Comparison of ENCODE assay signal across 21 cellular contexts in genomic region chr6:154122195-154122925, GRCh38.
"Had no signal": no experiment of that assay in that cellular context is flagged by ENCODE, and none has a peak within 500 bp of the region (broad histone marks: within the 10 kb centered on the region; RNA-seq: fewer than 3 reads in every experiment).

No MANE protein-coding gene starts in this region.

- H3K79me2 ChIP-seq: parathyroid adenoma had no signal

- H3K4me1 Mint-ChIP-seq: activated B cell treated with CpG ODN at 0.5 μM for 24 hours; activated T-helper 17 cell treated with anti-CD3 and anti-CD28 coated beads, Interleukin-2, amount 50 U/mL, for 72 hours; nephron progenitor cell had no signal

- H3K9ac ChIP-seq: parathyroid adenoma had no signal

- H3K4me3 ChIP-seq: colonic mucosa, psoas muscle, suprapubic skin had no signal

- H3K27ac Mint-ChIP-seq: activated B cell treated with CpG ODN at 0.5 μM for 24 hours; activated CD8-positive, alpha-beta T cell treated with anti-CD3 and anti-CD28 coated beads for 36 hours; activated naive CD4-positive, alpha-beta T cell treated with anti-CD3 and anti-CD28 coated beads, Interleukin-2, amount 50 U/mL, for 24 hours; activated naive CD8-positive, alpha-beta T cell treated with anti-CD3 and anti-CD28 coated beads, Interleukin-2, amount 50 U/mL, for 24 hours; activated T-helper 17 cell treated with anti-CD3 and anti-CD28 coated beads, Interleukin-2, amount 50 U/mL, for 72 hours; nephron progenitor cell; stimulated activated naive B cell treated with anti-CD40 and anti-IgM and Interleukin-4, amounts not matched to agents 10 μg/mL and 1 μg/mL and 100 μg/mL, for 72 hours; T-helper 2 cell treated with Interferon-gamma antibody and Interleukin-4, amounts not matched to agents 5 μg/mL and 100 μg/mL, for 36 hours had no signal

- H3K27me3 ChIP-seq: colonic mucosa, suprapubic skin, tibial nerve had no signal

- H3K9me3 ChIP-seq: colonic mucosa, psoas muscle, suprapubic skin, tibial nerve had no signal

- H2AFZ ChIP-seq: parathyroid adenoma had no signal

- H3K27ac ChIP-seq: colonic mucosa, parathyroid adenoma, psoas muscle, suprapubic skin had no signal

- H3K27me3 Mint-ChIP-seq: stimulated activated naive B cell treated with anti-CD40 and anti-IgM and Interleukin-4, amounts not matched to agents 10 μg/mL and 1 μg/mL and 100 μg/mL, for 72 hours had no signal

- DNase-seq: activated B cell treated with CpG ODN at 0.5 μM for 24 hours; activated CD4-positive, alpha-beta T cell treated with anti-CD3 and anti-CD28 coated beads, Interleukin-2, amount 50 U/mL, for 1 hour; activated CD8-positive, alpha-beta T cell treated with anti-CD3 and anti-CD28 coated beads for 36 hours; activated naive CD8-positive, alpha-beta T cell treated with anti-CD3 and anti-CD28 coated beads, Interleukin-2, amount 50 U/mL, for 24 hours; activated T-cell treated with anti-CD3 and anti-CD28 coated beads, Interleukin-2, amount 50 U/mL, for 4 hours; colonic mucosa; left ventricle myocardium superior; nephron progenitor cell; nucleus accumbens; psoas muscle; stimulated activated CD4-positive, alpha-beta T cell treated with anti-CD3 and anti-CD28 coated beads, Interleukin-15, amount 100 ng/mL, for 24 hours; stimulated activated CD4-positive, alpha-beta T cell treated with anti-CD3 and anti-CD28 coated beads, Interleukin-2, amount 100 ng/mL, for 24 hours; stimulated activated naive B cell treated with anti-CD40 and anti-IgM and Interleukin-4, amounts not matched to agents 10 μg/mL and 1 μg/mL and 100 μg/mL, for 72 hours; T-helper 1 cell had no signal

- H3K9me3 Mint-ChIP-seq: activated CD8-positive, alpha-beta T cell treated with anti-CD3 and anti-CD28 coated beads for 36 hours; activated naive CD4-positive, alpha-beta T cell treated with anti-CD3 and anti-CD28 coated beads, Interleukin-2, amount 50 U/mL, for 24 hours; activated naive CD8-positive, alpha-beta T cell treated with anti-CD3 and anti-CD28 coated beads, Interleukin-2, amount 50 U/mL, for 24 hours; activated T-cell treated with anti-CD3 and anti-CD28 coated beads, Interleukin-2, amount 50 U/mL, for 4 hours; activated T-helper 17 cell treated with anti-CD3 and anti-CD28 coated beads, Interleukin-2, amount 50 U/mL, for 72 hours; nephron progenitor cell; T-helper 2 cell treated with Interferon-gamma antibody and Interleukin-4, amounts not matched to agents 5 μg/mL and 100 μg/mL, for 36 hours had no signal

- H3K4me3 Mint-ChIP-seq: activated B cell treated with CpG ODN at 0.5 μM for 24 hours; activated CD8-positive, alpha-beta T cell treated with anti-CD3 and anti-CD28 coated beads for 36 hours; activated naive CD4-positive, alpha-beta T cell treated with anti-CD3 and anti-CD28 coated beads, Interleukin-2, amount 50 U/mL, for 24 hours; activated naive CD8-positive, alpha-beta T cell treated with anti-CD3 and anti-CD28 coated beads, Interleukin-2, amount 50 U/mL, for 24 hours; activated T-cell treated with anti-CD3 and anti-CD28 coated beads, Interleukin-2, amount 50 U/mL, for 4 hours; activated T-helper 17 cell treated with anti-CD3 and anti-CD28 coated beads, Interleukin-2, amount 50 U/mL, for 72 hours; nephron progenitor cell; stimulated activated naive B cell treated with anti-CD40 and anti-IgM and Interleukin-4, amounts not matched to agents 10 μg/mL and 1 μg/mL and 100 μg/mL, for 72 hours; T-helper 2 cell treated with Interferon-gamma antibody and Interleukin-4, amounts not matched to agents 5 μg/mL and 100 μg/mL, for 36 hours had no signal

- H3K36me3 ChIP-seq: colonic mucosa, suprapubic skin, tibial nerve had no signal

- H3K36me3 Mint-ChIP-seq: activated naive CD4-positive, alpha-beta T cell treated with anti-CD3 and anti-CD28 coated beads, Interleukin-2, amount 50 U/mL, for 24 hours; stimulated activated naive B cell treated with anti-CD40 and anti-IgM and Interleukin-4, amounts not matched to agents 10 μg/mL and 1 μg/mL and 100 μg/mL, for 72 hours had no signal

- H3K4me1 ChIP-seq: colonic mucosa, parathyroid adenoma, psoas muscle, suprapubic skin, tibial nerve had no signal

- ATAC-seq: activated CD8-positive, alpha-beta T cell treated with anti-CD3 and anti-CD28 coated beads for 36 hours; activated naive CD8-positive, alpha-beta T cell treated with anti-CD3 and anti-CD28 coated beads, Interleukin-2, amount 50 U/mL, for 24 hours; activated T-cell treated with anti-CD3 and anti-CD28 coated beads, Interleukin-2, amount 50 U/mL, for 4 hours; activated T-helper 17 cell treated with anti-CD3 and anti-CD28 coated beads, Interleukin-2, amount 50 U/mL, for 72 hours; esophagus mucosa; left ventricle myocardium superior; psoas muscle; stimulated activated naive B cell treated with anti-CD40 and anti-IgM and Interleukin-4, amounts not matched to agents 10 μg/mL and 1 μg/mL and 100 μg/mL, for 72 hours had no signal
